ENCODE assay signal across 2 cellular contexts in the genomic region with DNA sequence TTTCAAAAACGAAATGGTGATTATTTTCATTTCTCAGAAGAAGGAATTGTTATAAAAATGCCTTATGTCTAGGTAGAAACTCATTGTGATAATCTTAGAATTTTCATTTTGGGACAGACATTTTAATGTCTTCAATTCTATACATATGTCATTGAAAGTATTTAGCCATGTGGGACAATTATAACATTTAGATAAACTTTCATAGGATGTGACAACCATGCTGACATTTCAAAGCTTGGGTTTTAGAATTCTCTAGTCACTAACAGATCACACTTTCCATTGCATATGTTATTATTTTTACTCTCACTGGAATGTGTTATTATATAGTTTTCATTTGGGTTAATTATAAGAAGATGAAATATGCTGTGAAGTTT.
TF ChIP-seq lines count a peak whose summit lies in the region.

No MANE protein-coding gene starts in this region.

TF ChIP-seq in liver, 16 proteins besides CTCF, POLR2A, EP300 and RAD21:
- TF ChIP-seq GABPA (IDR thresholded peaks at IDR 0.05 in 1 of 2, conservative IDR thresholded peaks at IDR 0.05 in 1 of 2), result no peak
- TF ChIP-seq, protein P1, sequence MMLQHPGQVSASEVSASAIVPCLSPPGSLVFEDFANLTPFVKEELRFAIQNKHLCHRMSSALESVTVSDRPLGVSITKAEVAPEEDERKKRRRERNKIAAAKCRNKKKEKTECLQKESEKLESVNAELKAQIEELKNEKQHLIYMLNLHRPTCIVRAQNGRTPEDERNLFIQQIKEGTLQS (IDR thresholded peaks at IDR 0.05), result no peak
- TF ChIP-seq SP1 (IDR thresholded peaks at IDR 0.05), result no peak
- TF ChIP-seq YY1 (IDR thresholded peaks at IDR 0.05), result no peak
- no peak for TF ChIP-seq TAF1 (conservative IDR thresholded peaks at IDR 0.05)

TF ChIP-seq in HepG2, 621 proteins besides CTCF, POLR2A, EP300 and RAD21:
- TF ChIP-seq HOXA7 (CRISPR knock-in tag; IDR thresholded peaks at IDR 0.05), result no peak
- no peak for TF ChIP-seq GTF2F1 (IDR thresholded peaks at IDR 0.05; ENCODE audit: low read length)
- TF ChIP-seq ZMYM3 (CRISPR knock-in tag; IDR thresholded peaks at IDR 0.05), result no peak
- no peak for TF ChIP-seq ISX (CRISPR knock-in tag; conservative IDR thresholded peaks at IDR 0.05)
- TF ChIP-seq, protein P2, sequence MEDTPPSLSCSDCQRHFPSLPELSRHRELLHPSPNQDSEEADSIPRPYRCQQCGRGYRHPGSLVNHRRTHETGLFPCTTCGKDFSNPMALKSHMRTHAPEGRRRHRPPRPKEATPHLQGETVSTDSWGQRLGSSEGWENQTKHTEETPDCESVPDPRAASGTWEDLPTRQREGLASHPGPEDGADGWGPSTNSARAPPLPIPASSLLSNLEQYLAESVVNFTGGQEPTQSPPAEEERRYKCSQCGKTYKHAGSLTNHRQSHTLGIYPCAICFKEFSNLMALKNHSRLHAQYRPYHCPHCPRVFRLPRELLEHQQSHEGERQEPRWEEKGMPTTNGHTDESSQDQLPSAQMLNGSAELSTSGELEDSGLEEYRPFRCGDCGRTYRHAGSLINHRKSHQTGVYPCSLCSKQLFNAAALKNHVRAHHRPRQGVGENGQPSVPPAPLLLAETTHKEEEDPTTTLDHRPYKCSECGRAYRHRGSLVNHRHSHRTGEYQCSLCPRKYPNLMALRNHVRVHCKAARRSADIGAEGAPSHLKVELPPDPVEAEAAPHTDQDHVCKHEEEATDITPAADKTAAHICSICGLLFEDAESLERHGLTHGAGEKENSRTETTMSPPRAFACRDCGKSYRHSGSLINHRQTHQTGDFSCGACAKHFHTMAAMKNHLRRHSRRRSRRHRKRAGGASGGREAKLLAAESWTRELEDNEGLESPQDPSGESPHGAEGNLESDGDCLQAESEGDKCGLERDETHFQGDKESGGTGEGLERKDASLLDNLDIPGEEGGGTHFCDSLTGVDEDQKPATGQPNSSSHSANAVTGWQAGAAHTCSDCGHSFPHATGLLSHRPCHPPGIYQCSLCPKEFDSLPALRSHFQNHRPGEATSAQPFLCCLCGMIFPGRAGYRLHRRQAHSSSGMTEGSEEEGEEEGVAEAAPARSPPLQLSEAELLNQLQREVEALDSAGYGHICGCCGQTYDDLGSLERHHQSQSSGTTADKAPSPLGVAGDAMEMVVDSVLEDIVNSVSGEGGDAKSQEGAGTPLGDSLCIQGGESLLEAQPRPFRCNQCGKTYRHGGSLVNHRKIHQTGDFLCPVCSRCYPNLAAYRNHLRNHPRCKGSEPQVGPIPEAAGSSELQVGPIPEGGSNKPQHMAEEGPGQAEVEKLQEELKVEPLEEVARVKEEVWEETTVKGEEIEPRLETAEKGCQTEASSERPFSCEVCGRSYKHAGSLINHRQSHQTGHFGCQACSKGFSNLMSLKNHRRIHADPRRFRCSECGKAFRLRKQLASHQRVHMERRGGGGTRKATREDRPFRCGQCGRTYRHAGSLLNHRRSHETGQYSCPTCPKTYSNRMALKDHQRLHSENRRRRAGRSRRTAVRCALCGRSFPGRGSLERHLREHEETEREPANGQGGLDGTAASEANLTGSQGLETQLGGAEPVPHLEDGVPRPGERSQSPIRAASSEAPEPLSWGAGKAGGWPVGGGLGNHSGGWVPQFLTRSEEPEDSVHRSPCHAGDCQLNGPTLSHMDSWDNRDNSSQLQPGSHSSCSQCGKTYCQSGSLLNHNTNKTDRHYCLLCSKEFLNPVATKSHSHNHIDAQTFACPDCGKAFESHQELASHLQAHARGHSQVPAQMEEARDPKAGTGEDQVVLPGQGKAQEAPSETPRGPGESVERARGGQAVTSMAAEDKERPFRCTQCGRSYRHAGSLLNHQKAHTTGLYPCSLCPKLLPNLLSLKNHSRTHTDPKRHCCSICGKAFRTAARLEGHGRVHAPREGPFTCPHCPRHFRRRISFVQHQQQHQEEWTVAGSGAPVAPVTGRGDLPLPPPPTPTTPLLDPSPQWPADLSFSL (CRISPR knock-in tag; IDR thresholded peaks at IDR 0.05), result no peak
- TF ChIP-seq, protein P3, sequence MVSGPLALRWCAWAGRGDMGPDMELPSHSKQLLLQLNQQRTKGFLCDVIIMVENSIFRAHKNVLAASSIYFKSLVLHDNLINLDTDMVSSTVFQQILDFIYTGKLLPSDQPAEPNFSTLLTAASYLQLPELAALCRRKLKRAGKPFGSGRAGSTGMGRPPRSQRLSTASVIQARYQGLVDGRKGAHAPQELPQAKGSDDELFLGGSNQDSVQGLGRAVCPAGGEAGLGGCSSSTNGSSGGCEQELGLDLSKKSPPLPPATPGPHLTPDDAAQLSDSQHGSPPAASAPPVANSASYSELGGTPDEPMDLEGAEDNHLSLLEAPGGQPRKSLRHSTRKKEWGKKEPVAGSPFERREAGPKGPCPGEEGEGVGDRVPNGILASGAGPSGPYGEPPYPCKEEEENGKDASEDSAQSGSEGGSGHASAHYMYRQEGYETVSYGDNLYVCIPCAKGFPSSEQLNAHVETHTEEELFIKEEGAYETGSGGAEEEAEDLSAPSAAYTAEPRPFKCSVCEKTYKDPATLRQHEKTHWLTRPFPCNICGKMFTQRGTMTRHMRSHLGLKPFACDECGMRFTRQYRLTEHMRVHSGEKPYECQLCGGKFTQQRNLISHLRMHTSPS (CRISPR knock-in tag; IDR thresholded peaks at IDR 0.05; ENCODE audit: low read depth), result no peak
- no peak for TF ChIP-seq ZNF850 (CRISPR knock-in tag; conservative IDR thresholded peaks at IDR 0.05)
- TF ChIP-seq RFXANK (CRISPR knock-in tag; IDR thresholded peaks at IDR 0.05), result no peak
- TF ChIP-seq, protein P4, sequence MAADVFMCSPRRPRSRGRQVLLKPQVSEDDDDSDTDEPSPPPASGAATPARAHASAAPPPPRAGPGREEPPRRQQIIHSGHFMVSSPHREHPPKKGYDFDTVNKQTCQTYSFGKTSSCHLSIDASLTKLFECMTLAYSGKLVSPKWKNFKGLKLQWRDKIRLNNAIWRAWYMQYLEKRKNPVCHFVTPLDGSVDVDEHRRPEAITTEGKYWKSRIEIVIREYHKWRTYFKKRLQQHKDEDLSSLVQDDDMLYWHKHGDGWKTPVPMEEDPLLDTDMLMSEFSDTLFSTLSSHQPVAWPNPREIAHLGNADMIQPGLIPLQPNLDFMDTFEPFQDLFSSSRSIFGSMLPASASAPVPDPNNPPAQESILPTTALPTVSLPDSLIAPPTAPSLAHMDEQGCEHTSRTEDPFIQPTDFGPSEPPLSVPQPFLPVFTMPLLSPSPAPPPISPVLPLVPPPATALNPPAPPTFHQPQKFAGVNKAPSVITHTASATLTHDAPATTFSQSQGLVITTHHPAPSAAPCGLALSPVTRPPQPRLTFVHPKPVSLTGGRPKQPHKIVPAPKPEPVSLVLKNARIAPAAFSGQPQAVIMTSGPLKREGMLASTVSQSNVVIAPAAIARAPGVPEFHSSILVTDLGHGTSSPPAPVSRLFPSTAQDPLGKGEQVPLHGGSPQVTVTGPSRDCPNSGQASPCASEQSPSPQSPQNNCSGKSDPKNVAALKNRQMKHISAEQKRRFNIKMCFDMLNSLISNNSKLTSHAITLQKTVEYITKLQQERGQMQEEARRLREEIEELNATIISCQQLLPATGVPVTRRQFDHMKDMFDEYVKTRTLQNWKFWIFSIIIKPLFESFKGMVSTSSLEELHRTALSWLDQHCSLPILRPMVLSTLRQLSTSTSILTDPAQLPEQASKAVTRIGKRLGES (CRISPR knock-in tag; IDR thresholded peaks at IDR 0.05; ENCODE audit: borderline replicate concordance), result no peak
- TF ChIP-seq RFX3 (CRISPR knock-in tag; IDR thresholded peaks at IDR 0.05), result no peak
- TF ChIP-seq, protein P5, sequence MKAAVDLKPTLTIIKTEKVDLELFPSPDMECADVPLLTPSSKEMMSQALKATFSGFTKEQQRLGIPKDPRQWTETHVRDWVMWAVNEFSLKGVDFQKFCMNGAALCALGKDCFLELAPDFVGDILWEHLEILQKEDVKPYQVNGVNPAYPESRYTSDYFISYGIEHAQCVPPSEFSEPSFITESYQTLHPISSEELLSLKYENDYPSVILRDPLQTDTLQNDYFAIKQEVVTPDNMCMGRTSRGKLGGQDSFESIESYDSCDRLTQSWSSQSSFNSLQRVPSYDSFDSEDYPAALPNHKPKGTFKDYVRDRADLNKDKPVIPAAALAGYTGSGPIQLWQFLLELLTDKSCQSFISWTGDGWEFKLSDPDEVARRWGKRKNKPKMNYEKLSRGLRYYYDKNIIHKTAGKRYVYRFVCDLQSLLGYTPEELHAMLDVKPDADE (CRISPR knock-in tag; IDR thresholded peaks at IDR 0.05), result no peak
